Comparison of ENCODE assay signal across 8 cellular contexts in genomic region chr5:130141689-130142320, GRCh38.
DNase-seq lines count a peak whose midpoint lies in the region; ATAC-seq and TF ChIP-seq lines count a peak whose summit lies in the region.

No MANE protein-coding gene starts in this region.

- H3K36me3 ChIP-seq in OCI-LY3 (replicated peaks; ENCODE audit: low read depth, low read length) (no peaks in the 10 kb centered on the region), thyroid gland (no peaks in the 10 kb centered on the region), suprapubic skin (no peaks in the 10 kb centered on the region)

- no peak overlapping the region for H3K9ac ChIP-seq in OCI-LY3 (ENCODE audit: low read length)

- peak; percentile 79 for ATAC-seq in HG02623 (IDR thresholded peaks at IDR 0.05; ENCODE audit: unreplicated experiment)

- intact Hi-C loops in thyroid gland (cut with DNase I): no loop called here

- TF ChIP-seq EP300 in suprapubic skin (IDR thresholded peaks at IDR 0.05): no peak

- H2AFZ ChIP-seq in OCI-LY3 (ENCODE audit: low read depth, low read length): no peak overlapping the region

- TF ChIP-seq POLR2A in thyroid gland (IDR thresholded peaks at IDR 0.05) (no peak), suprapubic skin (IDR thresholded peaks at IDR 0.05) (no peak)

- no peaks in the 10 kb centered on the region for H3K79me2 ChIP-seq in OCI-LY3 (ENCODE audit: low read length)

- TF ChIP-seq CTCF in OCI-LY3 (IDR thresholded peaks at IDR 0.05; ENCODE audit: low read depth, low read length) (peak; percentile 73), thyroid gland (IDR thresholded peaks at IDR 0.05) (peak in 4 of 6 experiments; percentile 9 to 54 (median 26)), suprapubic skin (IDR thresholded peaks at IDR 0.05) (peak in 1 of 2 donors; percentile 5)

- H4K20me1 ChIP-seq in OCI-LY3 (ENCODE audit: insufficient read depth, low read length): no peaks in the 10 kb centered on the region

- H3K4me3 ChIP-seq in OCI-LY3 (ENCODE audit: low read length): no peak overlapping the region
- H3K4me3 ChIP-seq in thyroid gland (replicated peaks in 1 of 3): no peak overlapping the region
- no peak overlapping the region for H3K4me3 ChIP-seq in suprapubic skin

- DNase-seq in stimulated activated CD4-positive, alpha-beta T cell treated with anti-CD3 and anti-CD28 coated beads, Interleukin-4, amount 100 ng/mL, for 1 hour: peak; percentile 4
- no peak for DNase-seq in stimulated activated CD4-positive, alpha-beta T cell treated with anti-CD3 and anti-CD28 coated beads, Interleukin-4, amount 100 ng/mL, for 24 hours
- peak; percentile 3 for DNase-seq in germinal center (ENCODE audit: low spot score)
- peak; percentile 20 to 44 for DNase-seq in thyroid gland
- no peak for DNase-seq in suprapubic skin (ENCODE audit: low spot score in 2 of 2)
- no peak for DNase-seq in NCI-H1436 (lab: John Stamatoyannopoulos, UW)

- 49 to 56% methylated on average over 2 of the region's 2 CpGs for WGBS in thyroid gland, 2 donors
- 80% methylated on average over 2 of the region's 2 CpGs for WGBS in suprapubic skin

- H3K27ac ChIP-seq in OCI-LY3 (ENCODE audit: low read length): no peak overlapping the region
- H3K27ac ChIP-seq in thyroid gland: no peak overlapping the region
- no peak overlapping the region for H3K27ac ChIP-seq in suprapubic skin

- H3K27me3 ChIP-seq in OCI-LY3 (ENCODE audit: low read depth, low read length) (peaks cover 3% of the 10 kb centered on the region; the same call in 1 of the 2 replicates), thyroid gland (no peaks in the 10 kb centered on the region), suprapubic skin (no peaks in the 10 kb centered on the region)

- H3K4me2 ChIP-seq in OCI-LY3 (ENCODE audit: low read length): no peak overlapping the region

- no peaks in the 10 kb centered on the region for H3K4me1 ChIP-seq in OCI-LY3 (ENCODE audit: low read length)
- H3K4me1 ChIP-seq in thyroid gland: no peaks in the 10 kb centered on the region
- H3K4me1 ChIP-seq in suprapubic skin: peaks cover 2% of the 10 kb centered on the region

- H3K9me3 ChIP-seq in OCI-LY3 (ENCODE audit: insufficient read depth, low read length): no peaks in the 10 kb centered on the region
- H3K9me3 ChIP-seq in thyroid gland: no peaks in the 10 kb centered on the region
- H3K9me3 ChIP-seq in suprapubic skin: peaks cover 5% of the 10 kb centered on the region

Comparison
In these comparisons a context has a peak if more than half of its experiments do, and no peak if none do; other contexts are left out.
1. DNase-seq: peak in stimulated activated CD4-positive, alpha-beta T cell treated with anti-CD3 and anti-CD28 coated beads, Interleukin-4, amount 100 ng/mL, for 1 hour (single experiment), germinal center (single experiment) and thyroid gland (2 of 2); none in stimulated activated CD4-positive, alpha-beta T cell treated with anti-CD3 and anti-CD28 coated beads, Interleukin-4, amount 100 ng/mL, for 24 hours (single experiment), suprapubic skin (0 of 2) and NCI-H1436 (single experiment).